8 cellular contexts compared by ENCODE assay signal in the genomic region with DNA sequence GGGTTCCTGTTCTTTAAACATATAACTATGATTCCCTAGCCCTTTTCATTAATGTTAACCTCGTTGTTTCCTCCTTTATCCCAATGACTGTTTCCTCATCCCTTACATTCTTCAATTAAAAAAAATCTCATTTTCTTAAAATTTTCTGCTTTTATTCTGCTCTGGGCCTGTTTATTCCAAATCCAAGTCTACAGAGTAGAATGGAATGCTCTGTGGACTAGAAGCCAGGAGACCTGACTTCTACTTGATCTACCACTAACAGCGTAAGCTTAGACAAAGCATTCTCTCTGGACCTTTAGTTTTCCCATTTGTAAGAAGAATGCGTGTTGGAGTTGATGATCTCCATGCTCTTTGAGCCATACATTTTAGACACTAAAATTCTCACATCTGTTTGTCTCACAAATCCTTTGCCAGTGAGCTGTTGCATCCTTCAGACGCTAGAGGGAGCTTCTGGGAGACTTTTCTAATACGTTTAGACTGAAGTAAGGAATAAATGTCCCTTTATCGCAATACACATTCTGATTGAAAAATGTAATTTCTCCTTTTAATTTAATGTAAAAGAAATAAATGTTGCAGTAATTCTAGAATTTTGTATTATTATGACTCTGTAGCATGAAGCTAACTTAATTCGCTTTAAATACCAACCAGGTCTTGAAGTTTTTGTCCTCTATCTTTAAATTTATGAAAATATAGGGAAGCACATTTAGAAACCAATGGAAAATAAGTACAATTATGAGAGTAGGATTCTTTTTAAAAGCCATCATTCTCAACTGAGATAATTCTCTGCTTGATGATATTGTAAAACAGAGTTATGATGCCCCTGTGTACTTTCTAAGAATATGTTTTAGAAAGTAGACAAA. TPM values are rescaled to one million over a fixed set of nuclear protein-coding genes. Genes with fewer than 3 reads are reported as not detected.
DNase-seq lines count a peak whose midpoint lies in the region; ATAC-seq, FAIRE-seq and TF ChIP-seq lines count a peak whose summit lies in the region.

No MANE protein-coding gene starts in this region.

- TF ChIP-seq EP300 in K562 (IDR thresholded peaks at IDR 0.05; ENCODE audit: low read length): no peak

- intact Hi-C loops in K562 (cut with micrococcal nuclease): loop anchor here (2.0 kb wide), 1 partner anchor 1561 kb away; no protein-coding TSS in a partner anchor

- no peak overlapping the region for H2AFZ ChIP-seq in K562 (ENCODE audit: low read depth, low read length)

- CTCF ChIA-PET in K562 (lab: Yijun Ruan, JAX; ENCODE audit: low intra/inter-chr PET ratio): no interaction called here

- POLR2A ChIA-PET in K562 (lab: Yijun Ruan, JAX): no interaction called here

- H3K4me1 ChIP-seq in K562 (replicated peaks in 1 of 2; ENCODE audit: control insufficient read depth in 2 of 2, insufficient read depth in 2 of 2, low read length in 2 of 2): no peaks in the 10 kb centered on the region

- peak; percentile 54 for FAIRE-seq in K562 (lab: Jason Lieb, UNC)

- no peak for TF ChIP-seq POLR2A in K562 (conservative IDR thresholded peaks at IDR 0.05)

- peak; percentile 85 for ATAC-seq in GM21367 (IDR thresholded peaks at IDR 0.05; ENCODE audit: unreplicated experiment)
- peak; percentile 75 for ATAC-seq in HG03571 (IDR thresholded peaks at IDR 0.05; ENCODE audit: unreplicated experiment)
- 0 out of 3 replicates have a peak, but pooled peaks have one; percentile 52 for ATAC-seq in K562
- ATAC-seq in stimulated activated naive CD8-positive, alpha-beta T cell treated with anti-CD3 and anti-CD28 coated beads, Interleukin-15, Interleukin-2, amounts not matched to agents 100 U/mL and 50 U/mL, for 24 hours: no peak

- H3K27me3 ChIP-seq in K562 (ENCODE audit: control insufficient read depth in 2 of 2, insufficient read depth in 2 of 2, low read length in 2 of 2): no peaks in the 10 kb centered on the region

- BruUV-seq in K562 (replicated peaks; lab: Mats Ljungman, UMichigan): no TSS peak

- peak; percentile 31 to 49; a peak in 3 of 4 replicates for TF ChIP-seq RAD21 in K562 (CRISPR knock-in tag; conservative IDR thresholded peaks at IDR 0.05 in 1 of 2, IDR thresholded peaks at IDR 0.05 in 1 of 2)

- no peaks in the 10 kb centered on the region for H3K9me3 ChIP-seq in K562 (replicated peaks; ENCODE audit: control insufficient read depth, insufficient read depth, low read depth, low read length)

- in situ Hi-C loops in K562 (cut with MboI): no loop called here

- no peaks in the 10 kb centered on the region for H3K79me2 ChIP-seq in K562 (ENCODE audit: control insufficient read depth, insufficient read depth, low read length)

- H3K9ac ChIP-seq in K562 (ENCODE audit: insufficient read depth in 1 of 2, low read depth in 2 of 2, low read length in 2 of 2): no peak overlapping the region

- H4K20me1 ChIP-seq in K562 (replicated peaks; ENCODE audit: control insufficient read depth, insufficient read depth, low read length): no peaks in the 10 kb centered on the region

- peak; percentile 31 to 67 (median 63); a peak in 5 of 6 replicates for TF ChIP-seq CTCF in K562 (IDR thresholded peaks at IDR 0.05 in 2 of 3, conservative IDR thresholded peaks at IDR 0.05 in 1 of 3; ENCODE audit: insufficient read depth in 2 of 3, low read depth in 1 of 3, low read length in 3 of 3)

- no peak overlapping the region for H3K27ac ChIP-seq in K562 (ENCODE audit: extremely low read depth, low read depth, low read length)

- no peaks in the 10 kb centered on the region for H3K9me1 ChIP-seq in K562 (ENCODE audit: control insufficient read depth, insufficient read depth, low read length)

- 2% methylated on average over 7 of the region's 7 CpGs for WGBS in K562 (ENCODE audit: insufficient coverage, low coverage, missing lambda C conversion rate)

- no peak overlapping the region for H3K4me2 ChIP-seq in K562 (ENCODE audit: insufficient read depth, low read length)

- DNase-seq in NCI-H2227 (lab: John Stamatoyannopoulos, UW; ENCODE audit: unreplicated experiment): peak; percentile 12
- no peak for DNase-seq in NCI-H2227 treated with DMSO at 0.1 percent for 48 hours (lab: John Stamatoyannopoulos, UW)
- peak; percentile 72 for DNase-seq in NCI-H69 (lab: John Stamatoyannopoulos, UW)
- peak; percentile 8 to 52 (median 9) for DNase-seq in K562 (ENCODE audit: extremely low read depth in 1 of 4, low spot score in 3 of 4)
- DNase-seq in islet precursor cell: peak; percentile 72
- DNase-seq in stimulated activated naive CD8-positive, alpha-beta T cell treated with anti-CD3 and anti-CD28 coated beads, Interleukin-15, Interleukin-2, amounts not matched to agents 100 U/mL and 50 U/mL, for 24 hours: peak; percentile 16

- H3K4me3 ChIP-seq in K562: no peak overlapping the region

- H3K36me3 ChIP-seq in K562 (ENCODE audit: control insufficient read depth, insufficient read depth, low read length): no peaks in the 10 kb centered on the region

TF ChIP-seq in K562, 482 proteins besides CTCF, POLR2A, EP300 and RAD21:
- 0 out of 2 replicates have a peak, but pooled peaks have one; percentile 21 for TF ChIP-seq SMC3 (conservative IDR thresholded peaks at IDR 0.05; ENCODE audit: insufficient read depth, low read depth, low read length)
- TF ChIP-seq, protein P1, sequence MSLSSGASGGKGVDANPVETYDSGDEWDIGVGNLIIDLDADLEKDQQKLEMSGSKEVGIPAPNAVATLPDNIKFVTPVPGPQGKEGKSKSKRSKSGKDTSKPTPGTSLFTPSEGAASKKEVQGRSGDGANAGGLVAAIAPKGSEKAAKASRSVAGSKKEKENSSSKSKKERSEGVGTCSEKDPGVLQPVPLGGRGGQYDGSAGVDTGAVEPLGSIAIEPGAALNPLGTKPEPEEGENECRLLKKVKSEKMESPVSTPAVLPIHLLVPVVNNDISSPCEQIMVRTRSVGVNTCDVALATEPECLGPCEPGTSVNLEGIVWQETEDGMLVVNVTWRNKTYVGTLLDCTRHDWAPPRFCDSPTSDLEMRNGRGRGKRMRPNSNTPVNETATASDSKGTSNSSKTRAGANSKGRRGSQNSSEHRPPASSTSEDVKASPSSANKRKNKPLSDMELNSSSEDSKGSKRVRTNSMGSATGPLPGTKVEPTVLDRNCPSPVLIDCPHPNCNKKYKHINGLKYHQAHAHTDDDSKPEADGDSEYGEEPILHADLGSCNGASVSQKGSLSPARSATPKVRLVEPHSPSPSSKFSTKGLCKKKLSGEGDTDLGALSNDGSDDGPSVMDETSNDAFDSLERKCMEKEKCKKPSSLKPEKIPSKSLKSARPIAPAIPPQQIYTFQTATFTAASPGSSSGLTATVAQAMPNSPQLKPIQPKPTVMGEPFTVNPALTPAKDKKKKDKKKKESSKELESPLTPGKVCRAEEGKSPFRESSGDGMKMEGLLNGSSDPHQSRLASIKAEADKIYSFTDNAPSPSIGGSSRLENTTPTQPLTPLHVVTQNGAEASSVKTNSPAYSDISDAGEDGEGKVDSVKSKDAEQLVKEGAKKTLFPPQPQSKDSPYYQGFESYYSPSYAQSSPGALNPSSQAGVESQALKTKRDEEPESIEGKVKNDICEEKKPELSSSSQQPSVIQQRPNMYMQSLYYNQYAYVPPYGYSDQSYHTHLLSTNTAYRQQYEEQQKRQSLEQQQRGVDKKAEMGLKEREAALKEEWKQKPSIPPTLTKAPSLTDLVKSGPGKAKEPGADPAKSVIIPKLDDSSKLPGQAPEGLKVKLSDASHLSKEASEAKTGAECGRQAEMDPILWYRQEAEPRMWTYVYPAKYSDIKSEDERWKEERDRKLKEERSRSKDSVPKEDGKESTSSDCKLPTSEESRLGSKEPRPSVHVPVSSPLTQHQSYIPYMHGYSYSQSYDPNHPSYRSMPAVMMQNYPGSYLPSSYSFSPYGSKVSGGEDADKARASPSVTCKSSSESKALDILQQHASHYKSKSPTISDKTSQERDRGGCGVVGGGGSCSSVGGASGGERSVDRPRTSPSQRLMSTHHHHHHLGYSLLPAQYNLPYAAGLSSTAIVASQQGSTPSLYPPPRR (CRISPR knock-in tag; IDR thresholded peaks at IDR 0.05; ENCODE audit: borderline replicate concordance): no peak

RNA-seq across cellular contexts. Expression of a gene that starts 21.7 kb away (rescaled TPM):
- total RNA-seq in K562 (2011; cell fraction: chromatin; rRNA removed; ENCODE audit: low replicate concordance): not detected in 2 replicates
- total RNA-seq in K562 (2011; cell fraction: nucleolus; rRNA removed): not detected in 2 replicates
- not detected in 2 replicates for total RNA-seq in K562 (2011; cell fraction: nucleoplasm; rRNA removed)
- total RNA-seq in K562 (2014; rRNA removed): not detected in 2 replicates
- total RNA-seq in K562 (2014; rRNA removed; fragmentation: Illumina TruSeq; extraction: Trizol): not detected in 2 replicates
- not detected in 2 replicates for total RNA-seq in K562 (2015; rRNA removed; fragmentation: Illumina TruSeq; extraction: Trizol)
- total RNA-seq in K562 (2021): not detected in 2 replicates
- not detected in 2 replicates for polyA plus RNA-seq in K562 (2011; rRNA removed)
- polyA plus RNA-seq in K562 (2011; cell fraction: cytosol; rRNA removed): not detected in 2 replicates
- polyA plus RNA-seq in K562 (2011; cell fraction: nucleus; rRNA removed): not detected in 2 replicates
- polyA plus RNA-seq in K562 (2012): not detected in 2 replicates
- not detected in 2 replicates for polyA plus RNA-seq in K562 (2014; fragmentation: Illumina TruSeq; extraction: Trizol)
- not detected for polyA plus RNA-seq in K562 (2014; fragmentation: Nextera tagmentation; extraction: Ambion mirVana)
- not detected in 2 replicates for polyA plus RNA-seq in K562 (2014; rRNA removed)
- not detected in 2 replicates for polyA minus RNA-seq in K562 (2011; rRNA and poly(A)+ RNA removed)
- not detected in 2 replicates for polyA minus RNA-seq in K562 (2011; cell fraction: cytosol; rRNA and poly(A)+ RNA removed)
- not detected in 2 replicates for polyA minus RNA-seq in K562 (2011; cell fraction: nucleus; rRNA and poly(A)+ RNA removed)
